Comparison of ENCODE assay signal across 8 cellular contexts in genomic region chr2:102618452-102619413, GRCh38. TPM values are rescaled to one million over a fixed set of nuclear protein-coding genes. Genes with fewer than 3 reads are reported as not detected.
DNase-seq lines count a peak whose midpoint lies in the region; ATAC-seq and TF ChIP-seq lines count a peak whose summit lies in the region.

No MANE protein-coding gene starts in this region.

- DNase-seq in activated CD4-positive, alpha-beta T cell treated with anti-CD3 and anti-CD28 coated beads, Interleukin-2, amount 10 ng/mL, durations not matched to agents 24 days and 14 days = peak; percentile 58
- DNase-seq in activated CD4-positive, alpha-beta T cell treated with anti-CD3 and anti-CD28 coated beads for 1 hour = no peak
- DNase-seq in activated T-cell treated with anti-CD3 and anti-CD28 coated beads, Interleukin-2, amount 50 U/mL, for 72 hours = peak; percentile 20 to 26
- peak; percentile 31 for DNase-seq in left ventricle myocardium superior
- no peak for DNase-seq in retinal pigment epithelial cell (ENCODE audit: low read depth)
- no peak for DNase-seq in DMS114 treated with DMSO at 0.1 percent for 48 hours (lab: John Stamatoyannopoulos, UW; ENCODE audit: unreplicated experiment)

- peaks cover 73% of the 10 kb centered on the region for H3K27me3 Mint-ChIP-seq in activated CD4-positive, alpha-beta T cell treated with anti-CD3 and anti-CD28 coated beads, Interleukin-2, amount 10 ng/mL, durations not matched to agents 24 days and 14 days
- peaks cover 88% of the 10 kb centered on the region for H3K27me3 Mint-ChIP-seq in activated T-cell treated with anti-CD3 and anti-CD28 coated beads, Interleukin-2, amount 50 U/mL, for 72 hours (ENCODE audit: low read depth)

- peaks cover 11% of the 10 kb centered on the region for H3K4me1 Mint-ChIP-seq in activated CD4-positive, alpha-beta T cell treated with anti-CD3 and anti-CD28 coated beads, Interleukin-2, amount 10 ng/mL, durations not matched to agents 24 days and 14 days
- peaks cover 20% of the 10 kb centered on the region for H3K4me1 Mint-ChIP-seq in activated T-cell treated with anti-CD3 and anti-CD28 coated beads, Interleukin-2, amount 50 U/mL, for 72 hours (ENCODE audit: low read depth)

- H3K4me3 ChIP-seq in retinal pigment epithelial cell (ENCODE audit: low read length) = peak overlapping the region; percentile 41

- H3K4me3 Mint-ChIP-seq in activated CD4-positive, alpha-beta T cell treated with anti-CD3 and anti-CD28 coated beads, Interleukin-2, amount 10 ng/mL, durations not matched to agents 24 days and 14 days = peak overlapping the region; percentile 70
- H3K4me3 Mint-ChIP-seq in activated T-cell treated with anti-CD3 and anti-CD28 coated beads, Interleukin-2, amount 50 U/mL, for 72 hours = peak overlapping the region; percentile 84 to 86

- no peaks in the 10 kb centered on the region for H3K36me3 Mint-ChIP-seq in activated CD4-positive, alpha-beta T cell treated with anti-CD3 and anti-CD28 coated beads, Interleukin-2, amount 10 ng/mL, durations not matched to agents 24 days and 14 days (ENCODE audit: low read depth)
- no peaks in the 10 kb centered on the region for H3K36me3 Mint-ChIP-seq in activated T-cell treated with anti-CD3 and anti-CD28 coated beads, Interleukin-2, amount 50 U/mL, for 72 hours (ENCODE audit: insufficient read depth in 2 of 2)

- no peaks in the 10 kb centered on the region for H3K9me3 Mint-ChIP-seq in activated CD4-positive, alpha-beta T cell treated with anti-CD3 and anti-CD28 coated beads, Interleukin-2, amount 10 ng/mL, durations not matched to agents 24 days and 14 days
- no peaks in the 10 kb centered on the region for H3K9me3 Mint-ChIP-seq in activated T-cell treated with anti-CD3 and anti-CD28 coated beads, Interleukin-2, amount 50 U/mL, for 72 hours

- no peak overlapping the region for H3K27ac Mint-ChIP-seq in activated CD4-positive, alpha-beta T cell treated with anti-CD3 and anti-CD28 coated beads, Interleukin-2, amount 10 ng/mL, durations not matched to agents 24 days and 14 days
- H3K27ac Mint-ChIP-seq in activated T-cell treated with anti-CD3 and anti-CD28 coated beads, Interleukin-2, amount 50 U/mL, for 72 hours = no peak overlapping the region

- no peak for TF ChIP-seq CTCF in retinal pigment epithelial cell (conservative IDR thresholded peaks at IDR 0.05; ENCODE audit: low read depth, low read length)

- ATAC-seq in activated T-cell treated with anti-CD3 and anti-CD28 coated beads, Interleukin-2, amount 50 U/mL, for 72 hours (replicated peaks in 1 of 2) = peak; percentile 40 to 54
- ATAC-seq in left ventricle myocardium superior (peak; percentile 70), HG02623 (IDR thresholded peaks at IDR 0.05; ENCODE audit: unreplicated experiment) (no peak), GM19324 (IDR thresholded peaks at IDR 0.05; ENCODE audit: low FRiP score, unreplicated experiment) (no peak)

- intact Hi-C loops in activated CD4-positive, alpha-beta T cell treated with anti-CD3 and anti-CD28 coated beads, Interleukin-2, amount 10 ng/mL, durations not matched to agents 24 days and 14 days (cut with micrococcal nuclease) = loop anchor here (5.0 kb wide), 1 partner anchor 96 kb away; no protein-coding TSS in a partner anchor
- intact Hi-C loops in left ventricle myocardium superior (cut with micrococcal nuclease) = no loop called here

RNA-seq across cellular contexts. Expression of gene SLC9A2, which starts 0.6 kb away (rescaled TPM):
- total RNA-seq in activated CD4-positive, alpha-beta T cell treated with anti-CD3 and anti-CD28 coated beads, Interleukin-2, amount 10 ng/mL, durations not matched to agents 24 days and 14 days = not detected in 2 replicates
- total RNA-seq in activated T-cell treated with anti-CD3 and anti-CD28 coated beads, Interleukin-2, amount 50 U/mL, for 72 hours = under 1 TPM in 1 of 2 donors, not detected in 1; 0.19 TPM
- 0.15 TPM for total RNA-seq in left ventricle myocardium superior

Comparison
In these comparisons a context has a peak if more than half of its experiments do, and no peak if none do; other contexts are left out.
1. DNase-seq: peak in activated CD4-positive, alpha-beta T cell treated with anti-CD3 and anti-CD28 coated beads, Interleukin-2, amount 10 ng/mL, durations not matched to agents 24 days and 14 days (single experiment), activated T-cell treated with anti-CD3 and anti-CD28 coated beads, Interleukin-2, amount 50 U/mL, for 72 hours (2 of 2) and left ventricle myocardium superior (single experiment); none in activated CD4-positive, alpha-beta T cell treated with anti-CD3 and anti-CD28 coated beads for 1 hour (single experiment), retinal pigment epithelial cell (single experiment) and DMS114 treated with DMSO at 0.1 percent for 48 hours (single experiment).
2. ATAC-seq: peak in activated T-cell treated with anti-CD3 and anti-CD28 coated beads, Interleukin-2, amount 50 U/mL, for 72 hours (2 of 2) and left ventricle myocardium superior (single experiment); none in HG02623 (single experiment) and GM19324 (single experiment).